Comparison of ENCODE assay signal across 17 cellular contexts in the genomic region with DNA sequence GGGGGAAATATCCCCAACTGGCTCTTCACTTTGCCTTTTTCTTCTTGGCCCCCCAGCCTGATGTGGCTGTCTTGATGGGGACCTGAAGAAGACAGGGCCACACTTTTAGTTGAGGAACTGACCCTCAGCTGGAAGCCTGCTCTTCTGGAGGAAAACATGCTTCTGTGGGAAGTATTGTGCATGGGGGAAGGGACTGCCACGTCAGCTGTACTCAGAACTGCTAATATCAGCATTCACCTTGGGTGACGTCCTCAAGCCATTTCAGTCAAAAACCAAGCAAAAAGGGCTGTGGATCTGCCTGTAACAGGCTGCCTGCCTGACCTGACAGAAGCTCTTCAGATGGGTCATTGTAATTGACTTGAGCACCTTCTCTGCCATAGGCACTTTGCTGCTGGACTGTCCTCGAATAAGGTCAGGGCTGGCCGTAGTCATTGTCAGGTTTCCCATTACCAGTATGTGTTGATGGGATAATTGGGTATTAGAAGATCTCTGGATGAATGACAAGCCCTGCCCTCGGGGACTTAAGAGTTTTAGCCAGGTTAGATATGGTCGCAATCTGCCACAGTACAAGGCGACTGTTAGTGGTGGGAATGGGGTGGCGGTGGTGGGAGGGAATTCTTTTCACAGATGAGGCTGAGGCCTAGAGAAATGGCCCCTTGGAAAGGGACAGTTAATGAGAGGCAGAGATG.
"Had no signal": no experiment of that assay in that cellular context is flagged by ENCODE, and none has a peak within 500 bp of the region (broad histone marks: within the 10 kb centered on the region; RNA-seq: fewer than 3 reads in every experiment).

No MANE protein-coding gene starts in this region.

- H3K4me3 ChIP-seq: adrenal gland, gastroesophageal sphincter, lung, tibial artery had no signal

- H3K27me3 ChIP-seq: adrenal gland, gastroesophageal sphincter, tibial artery had no signal

- ATAC-seq: activated CD8-positive, alpha-beta T cell treated with anti-CD3 and anti-CD28 coated beads for 36 hours; activated T-cell treated with anti-CD3 and anti-CD28 coated beads, Interleukin-2, amount 50 U/mL, for 4 hours; gastroesophageal sphincter; T-helper 17 cell had no signal

- DNase-seq: activated B cell treated with CpG ODN at 0.5 μM for 24 hours; activated CD4-positive, alpha-beta T cell treated with anti-CD3 and anti-CD28 coated beads for 48 hours; activated CD8-positive, alpha-beta T cell treated with anti-CD3 and anti-CD28 coated beads for 36 hours; activated effector memory CD4-positive, alpha-beta T cell treated with Interleukin-2 at 50 U/mL for 16 hours; activated naive CD4-positive, alpha-beta T cell treated with anti-CD3 and anti-CD28 coated beads, Interleukin-2, amount 50 U/mL, for 16 hours; activated T-cell treated with anti-CD3 and anti-CD28 coated beads, Interleukin-2, amount 50 U/mL, for 4 hours; adrenal gland; central memory CD4-positive, alpha-beta T cell; cortex of kidney; effector CD4-positive, alpha-beta T cell; stimulated activated CD4-positive, alpha-beta T cell treated with anti-CD3 and anti-CD28 coated beads, Interleukin-4, amount 100 ng/mL, for 24 hours; stimulated activated naive CD4-positive, alpha-beta T cell; T-helper 17 cell; tibial artery had no signal

- H3K27ac Mint-ChIP-seq: activated B cell treated with CpG ODN at 0.5 μM for 24 hours; activated CD8-positive, alpha-beta T cell treated with anti-CD3 and anti-CD28 coated beads for 36 hours; T-helper 17 cell had no signal

- H3K9me3 Mint-ChIP-seq: activated B cell treated with CpG ODN at 0.5 μM for 24 hours; activated CD8-positive, alpha-beta T cell treated with anti-CD3 and anti-CD28 coated beads for 36 hours; activated T-cell treated with anti-CD3 and anti-CD28 coated beads, Interleukin-2, amount 50 U/mL, for 4 hours had no signal

- H3K27ac ChIP-seq: adrenal gland, gastroesophageal sphincter, tibial artery had no signal

- H3K9me3 ChIP-seq: adrenal gland, gastroesophageal sphincter, tibial artery had no signal

- H3K36me3 ChIP-seq: adrenal gland, tibial artery had no signal

- FAIRE-seq: islet of Langerhans had no signal

- H3K4me3 Mint-ChIP-seq: activated B cell treated with CpG ODN at 0.5 μM for 24 hours; activated CD8-positive, alpha-beta T cell treated with anti-CD3 and anti-CD28 coated beads for 36 hours; activated T-cell treated with anti-CD3 and anti-CD28 coated beads, Interleukin-2, amount 50 U/mL, for 4 hours; T-helper 17 cell had no signal

- H3K4me1 Mint-ChIP-seq: activated B cell treated with CpG ODN at 0.5 μM for 24 hours, T-helper 17 cell had no signal
